11 cellular contexts compared by ENCODE assay signal in genomic region chr19:4878491-4878968, GRCh38. TPM values are rescaled to one million over a fixed set of nuclear protein-coding genes. Genes with fewer than 3 reads are reported as not detected.
DNase-seq lines count a peak whose midpoint lies in the region; ATAC-seq, FAIRE-seq and TF ChIP-seq lines count a peak whose summit lies in the region.
"Had no signal": no experiment of that assay in that cellular context is flagged by ENCODE, and none has a peak within 500 bp of the region (broad histone marks: within the 10 kb centered on the region; RNA-seq: fewer than 3 reads in every experiment).

No MANE protein-coding gene starts in this region.

- H3K9ac ChIP-seq in astrocyte (ENCODE audit: low read length) (peak overlapping the region; percentile 65), mesenchymal stem cell (ENCODE audit: low read length) (no peak overlapping the region)

- H3K4me1 ChIP-seq in astrocyte (ENCODE audit: insufficient read depth, low read length) (peaks cover 18% of the 10 kb centered on the region), mesenchymal stem cell (ENCODE audit: control insufficient read depth, insufficient read depth, low read depth, low read length) (peaks cover 17% of the 10 kb centered on the region)

- H3K23ac ChIP-seq in mesenchymal stem cell (ENCODE audit: low read length in 2 of 2): no peak overlapping the region

- H2BK15ac ChIP-seq in mesenchymal stem cell (ENCODE audit: low read depth, poor library complexity, severe bottlenecking): peak overlapping the region; percentile 36

- CTCF ChIA-PET in activated CD8-positive, alpha-beta memory T cell treated with anti-CD3 and anti-CD28 coated beads, Interleukin-2, amount 10 ng/mL, durations not matched to agents 7 days and 5 days (lab: Charles Lee): no interaction called here
- CTCF ChIA-PET in activated CD4-positive, alpha-beta memory T cell treated with anti-CD3 and anti-CD28 coated beads for 36 hours (lab: Charles Lee): interaction anchor here (0.7 to 0.9 kb wide), 2 partner anchors 65 to 151 kb away, joined by 3 to 4 read pairs; no protein-coding TSS in a partner anchor

- no peaks in the 10 kb centered on the region for H3K36me3 ChIP-seq in astrocyte (ENCODE audit: insufficient read depth, low read length)
- no peaks in the 10 kb centered on the region for H3K36me3 ChIP-seq in mesenchymal stem cell (ENCODE audit: control insufficient read depth in 1 of 2, insufficient read depth in 2 of 2, low read depth in 1 of 2, low read length in 2 of 2)

- no peaks in the 10 kb centered on the region for H3K79me2 ChIP-seq in astrocyte (ENCODE audit: insufficient read depth, low read length)

- POLR2A ChIA-PET in activated CD4-positive, alpha-beta memory T cell treated with anti-CD3 and anti-CD28 coated beads for 36 hours (lab: Charles Lee): no interaction called here

- H3K4me3 ChIP-seq in astrocyte (ENCODE audit: insufficient read depth, low read depth, low read length): no peak overlapping the region
- H3K4me3 ChIP-seq in mesenchymal stem cell (ENCODE audit: insufficient read depth in 1 of 2, low read depth in 1 of 2, low read length in 2 of 2): no peak overlapping the region

- H3K4me2 ChIP-seq in astrocyte (ENCODE audit: low read length): peak overlapping the region; percentile 43
- peak overlapping the region; percentile 27 for H3K4me2 ChIP-seq in mesenchymal stem cell (ENCODE audit: low read length, poor library complexity, severe bottlenecking)

- no peak overlapping the region for H3K18ac ChIP-seq in mesenchymal stem cell (ENCODE audit: low read depth in 1 of 2, low read length in 2 of 2)

- no peak for FAIRE-seq in astrocyte (lab: Jason Lieb, UNC)

- no peaks in the 10 kb centered on the region for H3K79me1 ChIP-seq in mesenchymal stem cell (replicated peaks; ENCODE audit: low read length, poor library complexity, severe bottlenecking)

- H2BK12ac ChIP-seq in mesenchymal stem cell (ENCODE audit: low read length in 2 of 2): peak overlapping the region in 1 of 2 experiments; percentile 6

- ATAC-seq in activated CD8-positive, alpha-beta memory T cell treated with anti-CD3 and anti-CD28 coated beads, Interleukin-2, amount 10 ng/mL, durations not matched to agents 7 days and 5 days: no peak
- ATAC-seq: naive thymus-derived CD4-positive, alpha-beta T cell had no signal

- H3K9me3 Mint-ChIP-seq in activated CD8-positive, alpha-beta memory T cell treated with anti-CD3 and anti-CD28 coated beads, Interleukin-2, amount 10 ng/mL, durations not matched to agents 7 days and 5 days (ENCODE audit: low read depth): no peaks in the 10 kb centered on the region
- no peaks in the 10 kb centered on the region for H3K9me3 Mint-ChIP-seq in astrocyte (ENCODE audit: unreplicated experiment)
- no peaks in the 10 kb centered on the region for H3K9me3 Mint-ChIP-seq in activated CD4-positive, alpha-beta memory T cell treated with anti-CD3 and anti-CD28 coated beads for 36 hours
- H3K9me3 Mint-ChIP-seq: activated naive CD4-positive, alpha-beta T cell treated with anti-CD3 and anti-CD28 coated beads, Interleukin-2, amount 50 U/mL, for 24 hours had no signal

- H3K9me3 ChIP-seq in astrocyte (ENCODE audit: insufficient read depth, low read depth, low read length) (no peaks in the 10 kb centered on the region), mesenchymal stem cell (ENCODE audit: control insufficient read depth, low read length) (no peaks in the 10 kb centered on the region)

- H4K8ac ChIP-seq in mesenchymal stem cell (ENCODE audit: low read length): no peak overlapping the region

- H3K27me3 Mint-ChIP-seq in activated CD8-positive, alpha-beta memory T cell treated with anti-CD3 and anti-CD28 coated beads, Interleukin-2, amount 10 ng/mL, durations not matched to agents 7 days and 5 days: no peaks in the 10 kb centered on the region
- peaks cover 6% of the 10 kb centered on the region for H3K27me3 Mint-ChIP-seq in astrocyte (ENCODE audit: low read depth, unreplicated experiment)
- no peaks in the 10 kb centered on the region for H3K27me3 Mint-ChIP-seq in activated CD4-positive, alpha-beta memory T cell treated with anti-CD3 and anti-CD28 coated beads for 36 hours

- H2AFZ ChIP-seq in astrocyte (ENCODE audit: low read depth, low read length) (peak overlapping the region; percentile 96), mesenchymal stem cell (ENCODE audit: low read depth, low read length) (no peak overlapping the region)

- H2BK5ac ChIP-seq in mesenchymal stem cell (ENCODE audit: low read depth, low read length, poor library complexity, severe bottlenecking): peak overlapping the region; percentile 8

- H3K36me3 Mint-ChIP-seq in activated CD8-positive, alpha-beta memory T cell treated with anti-CD3 and anti-CD28 coated beads, Interleukin-2, amount 10 ng/mL, durations not matched to agents 7 days and 5 days: no peaks in the 10 kb centered on the region
- peaks cover 5% of the 10 kb centered on the region for H3K36me3 Mint-ChIP-seq in astrocyte (ENCODE audit: low read depth, unreplicated experiment)
- no peaks in the 10 kb centered on the region for H3K36me3 Mint-ChIP-seq in activated CD4-positive, alpha-beta memory T cell treated with anti-CD3 and anti-CD28 coated beads for 36 hours
- H3K36me3 Mint-ChIP-seq: activated naive CD4-positive, alpha-beta T cell treated with anti-CD3 and anti-CD28 coated beads, Interleukin-2, amount 50 U/mL, for 24 hours had no signal

- H4K20me1 ChIP-seq in astrocyte (ENCODE audit: insufficient read depth, low read length): no peaks in the 10 kb centered on the region

- H3K27ac Mint-ChIP-seq in activated CD8-positive, alpha-beta memory T cell treated with anti-CD3 and anti-CD28 coated beads, Interleukin-2, amount 10 ng/mL, durations not matched to agents 7 days and 5 days: no peak overlapping the region
- no peak overlapping the region for H3K27ac Mint-ChIP-seq in astrocyte (ENCODE audit: unreplicated experiment)
- H3K27ac Mint-ChIP-seq in activated CD4-positive, alpha-beta memory T cell treated with anti-CD3 and anti-CD28 coated beads for 36 hours: no peak overlapping the region
- H3K27ac Mint-ChIP-seq: activated naive CD4-positive, alpha-beta T cell treated with anti-CD3 and anti-CD28 coated beads, Interleukin-2, amount 50 U/mL, for 24 hours had no signal

- DNase-seq in activated CD8-positive, alpha-beta memory T cell treated with anti-CD3 and anti-CD28 coated beads, Interleukin-2, amount 50 U/mL, for 48 hours: peak; percentile 72
- no peak for DNase-seq in activated CD8-positive, alpha-beta memory T cell treated with anti-CD3 and anti-CD28 coated beads, Interleukin-2, amount 10 ng/mL, durations not matched to agents 7 days and 5 days
- DNase-seq in astrocyte (ENCODE audit: low read depth) (no peak), mesenchymal stem cell (no peak), activated gamma-delta T cell treated with Interleukin-2 at 50 U/mL for 16 hours (no peak), NCI-H146 (lab: John Stamatoyannopoulos, UW) (no peak)
- no peak for DNase-seq in activated CD4-positive, alpha-beta memory T cell treated with anti-CD3 and anti-CD28 coated beads for 36 hours
- DNase-seq: NCI-H446 treated with DMSO at 0.1 percent for 48 hours had no signal

- H2BK120ac ChIP-seq in mesenchymal stem cell (ENCODE audit: low read depth, low read length): no peak overlapping the region

- no peak overlapping the region for H3K27ac ChIP-seq in astrocyte (ENCODE audit: low read depth, low read length)
- peak overlapping the region; percentile 17 for H3K27ac ChIP-seq in mesenchymal stem cell (ENCODE audit: low read length, poor library complexity, severe bottlenecking)
- peak overlapping the region; percentile 100 for H3K27ac ChIP-seq in temporal lobe (ENCODE audit: low read depth, low read length)

- H3K4ac ChIP-seq in mesenchymal stem cell (ENCODE audit: low read depth in 1 of 2, low read length in 2 of 2): no peak overlapping the region

- intact Hi-C loops in activated CD4-positive, alpha-beta memory T cell treated with anti-CD3 and anti-CD28 coated beads for 36 hours (cut with micrococcal nuclease): no loop called here

- peak overlapping the region; percentile 21 for H2AK5ac ChIP-seq in mesenchymal stem cell (ENCODE audit: low read length, severe bottlenecking)

- H3K4me3 Mint-ChIP-seq in activated CD8-positive, alpha-beta memory T cell treated with anti-CD3 and anti-CD28 coated beads, Interleukin-2, amount 10 ng/mL, durations not matched to agents 7 days and 5 days: no peak overlapping the region
- H3K4me3 Mint-ChIP-seq in astrocyte (ENCODE audit: unreplicated experiment): no peak overlapping the region
- H3K4me3 Mint-ChIP-seq in activated CD4-positive, alpha-beta memory T cell treated with anti-CD3 and anti-CD28 coated beads for 36 hours: no peak overlapping the region
- H3K4me3 Mint-ChIP-seq: activated naive CD4-positive, alpha-beta T cell treated with anti-CD3 and anti-CD28 coated beads, Interleukin-2, amount 50 U/mL, for 24 hours had no signal

- H3K27me3 ChIP-seq in astrocyte (ENCODE audit: insufficient read depth, low read length) (peaks cover 3% of the 10 kb centered on the region), mesenchymal stem cell (ENCODE audit: control insufficient read depth in 1 of 2, insufficient read depth in 1 of 2, low read length in 2 of 2) (no peaks in the 10 kb centered on the region)

- TF ChIP-seq CTCF in astrocyte (IDR thresholded peaks at IDR 0.05; ENCODE audit: insufficient read depth, low read depth, low read length): no peak

- H3K4me1 Mint-ChIP-seq in activated CD8-positive, alpha-beta memory T cell treated with anti-CD3 and anti-CD28 coated beads, Interleukin-2, amount 10 ng/mL, durations not matched to agents 7 days and 5 days: peaks cover 4% of the 10 kb centered on the region
- no peaks in the 10 kb centered on the region for H3K4me1 Mint-ChIP-seq in astrocyte (ENCODE audit: low read depth, unreplicated experiment)
- H3K4me1 Mint-ChIP-seq in activated CD4-positive, alpha-beta memory T cell treated with anti-CD3 and anti-CD28 coated beads for 36 hours (ENCODE audit: low read depth): no peaks in the 10 kb centered on the region

- no peak overlapping the region for H4K91ac ChIP-seq in mesenchymal stem cell (ENCODE audit: low read length)

- 74% methylated on average over 23 of the region's 23 CpGs for whole genome bisulfite sequencing in mesenchymal stem cell

- H3K14ac ChIP-seq in mesenchymal stem cell (ENCODE audit: low read length in 2 of 2): no peak overlapping the region

RNA-seq across cellular contexts. Expression of gene PLIN3, which starts 11.1 kb away (rescaled TPM):
- 10 to 100 TPM; 29.0 to 32.4 TPM for total RNA-seq in activated CD8-positive, alpha-beta memory T cell treated with anti-CD3 and anti-CD28 coated beads, Interleukin-2, amount 10 ng/mL, durations not matched to agents 7 days and 5 days
- total RNA-seq in astrocyte (148 and 157 TPM in 2 replicates), temporal lobe (7.9 TPM)
- polyA plus RNA-seq in mesenchymal stem cell (2013, experiment 1 of 2): 125 TPM
- 123 TPM for polyA plus RNA-seq in mesenchymal stem cell (2013, experiment 2 of 2)
- 10 to 100 TPM; 36.6 to 37.7 TPM for total RNA-seq in activated CD4-positive, alpha-beta memory T cell treated with anti-CD3 and anti-CD28 coated beads for 36 hours

RNA-seq across cellular contexts. Expression of gene ARRDC5, which starts 24.2 kb away (rescaled TPM):
- under 1 TPM; 0.26 to 0.58 TPM for total RNA-seq in activated CD8-positive, alpha-beta memory T cell treated with anti-CD3 and anti-CD28 coated beads, Interleukin-2, amount 10 ng/mL, durations not matched to agents 7 days and 5 days
- total RNA-seq in astrocyte (not detected in 2 replicates), temporal lobe (not detected)
- not detected for polyA plus RNA-seq in mesenchymal stem cell (2013, experiment 1 of 2)
- not detected for polyA plus RNA-seq in mesenchymal stem cell (2013, experiment 2 of 2)
- total RNA-seq in activated CD4-positive, alpha-beta memory T cell treated with anti-CD3 and anti-CD28 coated beads for 36 hours: under 1 TPM in 1 of 2 experiments, not detected in 1; 0.12 TPM

RNA-seq across cellular contexts. Expression of gene UHRF1, which starts 30.8 kb away (rescaled TPM):
- total RNA-seq in activated CD8-positive, alpha-beta memory T cell treated with anti-CD3 and anti-CD28 coated beads, Interleukin-2, amount 10 ng/mL, durations not matched to agents 7 days and 5 days: 100 to 1,000 TPM; 149 to 154 TPM
- 11.8 and 16.2 TPM in 2 replicates for total RNA-seq in astrocyte
- polyA plus RNA-seq in mesenchymal stem cell (2013, experiment 1 of 2): 11.0 TPM
- 10.7 TPM for polyA plus RNA-seq in mesenchymal stem cell (2013, experiment 2 of 2)
- 4.7 TPM for total RNA-seq in temporal lobe
- total RNA-seq in activated CD4-positive, alpha-beta memory T cell treated with anti-CD3 and anti-CD28 coated beads for 36 hours: 100 to 1,000 TPM; 118 to 119 TPM

RNA-seq across cellular contexts. Expression of gene TICAM1, which starts 47.0 kb away (rescaled TPM):
- 10 to 100 TPM; 19.5 to 22.4 TPM for total RNA-seq in activated CD8-positive, alpha-beta memory T cell treated with anti-CD3 and anti-CD28 coated beads, Interleukin-2, amount 10 ng/mL, durations not matched to agents 7 days and 5 days
- total RNA-seq in astrocyte (10.0 TPM in 2 replicates), temporal lobe (1.5 TPM)
- polyA plus RNA-seq in mesenchymal stem cell (2013, experiment 1 of 2): 13.7 TPM
- polyA plus RNA-seq in mesenchymal stem cell (2013, experiment 2 of 2): 13.4 TPM
- total RNA-seq in activated CD4-positive, alpha-beta memory T cell treated with anti-CD3 and anti-CD28 coated beads for 36 hours: 10 to 100 TPM; 24.0 to 25.4 TPM
